In the genomic region with DNA sequence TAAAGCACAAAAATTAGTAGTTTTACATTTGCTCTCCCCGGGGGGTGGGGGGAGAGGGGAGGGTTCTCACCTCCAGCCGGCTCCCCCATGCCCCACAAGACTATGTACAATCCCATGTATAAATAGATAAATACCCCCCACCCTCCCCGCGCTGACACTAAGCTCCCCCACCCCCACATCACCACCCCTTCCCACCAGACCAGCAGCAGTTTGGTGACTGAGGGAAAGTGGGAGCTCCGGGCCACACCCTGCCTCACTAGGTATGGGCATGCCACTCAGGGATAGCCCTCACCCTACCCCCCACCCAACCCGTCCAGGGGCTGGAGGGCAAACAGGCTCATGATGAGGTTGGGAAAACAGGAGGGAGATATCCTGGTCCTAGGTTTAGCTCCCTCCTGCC, we compare ENCODE assay signal across 25 cellular contexts. TPM values are rescaled to one million over a fixed set of nuclear protein-coding genes. Genes with fewer than 3 reads are reported as not detected.
A peak's percentile ranks its signal among the peaks of the same experiment; 100 is the strongest.
DNase-seq lines count a peak whose midpoint lies in the region; ATAC-seq, FAIRE-seq and TF ChIP-seq lines count a peak whose summit lies in the region.
"Had no signal": no experiment of that assay in that cellular context is flagged by ENCODE, and none has a peak within 500 bp of the region (broad histone marks: within the 10 kb centered on the region; RNA-seq: fewer than 3 reads in every experiment).

No MANE protein-coding gene starts in this region.

- peaks cover 0 to 14% of the 10 kb centered on the region in 2 experiments; a peak in 2 of 4 replicates for H3K4me1 ChIP-seq in SK-N-SH (ENCODE audit: control insufficient read depth in 1 of 2, insufficient read depth in 2 of 2, low read depth in 1 of 2, low read length in 1 of 2)
- H3K4me1 ChIP-seq in CD8-positive, alpha-beta memory T cell (ENCODE audit: insufficient read depth, low read length), result peaks cover 22% of the 10 kb centered on the region
- H3K4me1 ChIP-seq in ascending aorta, result peaks cover 0 to 6% of the 10 kb centered on the region in 2 donors
- H3K4me1 ChIP-seq in neutrophil (ENCODE audit: control insufficient read depth in 1 of 2, insufficient read depth in 1 of 2, low read depth in 1 of 2, low read length in 1 of 2), result peaks cover 24 to 28% of the 10 kb centered on the region in 2 experiments
- peaks cover 0 to 6% of the 10 kb centered on the region in 2 experiments for H3K4me1 ChIP-seq in trophoblast cell (ENCODE audit: control insufficient read depth in 1 of 2, insufficient read depth in 2 of 2, low read length in 2 of 2)

- H3K4me2 ChIP-seq in SK-N-SH (no peak overlapping the region), trophoblast cell (ENCODE audit: low read length) (no peak overlapping the region)

- H3K9me3 Mint-ChIP-seq in CD8-positive, alpha-beta memory T cell, result no peaks in the 10 kb centered on the region
- H3K9me3 Mint-ChIP-seq: activated CD4-positive, alpha-beta memory T cell treated with anti-CD3 and anti-CD28 coated beads for 36 hours; activated naive CD8-positive, alpha-beta T cell treated with anti-CD3 and anti-CD28 coated beads, Interleukin-2, amount 10 ng/mL, durations not matched to agents 7 days and 5 days; activated T-helper 1 cell treated with anti-CD3 and anti-CD28 coated beads, Interleukin-12 subunit alpha, Interleukin-12 subunit beta, Interleukin-2, Interleukin-4 antibody, amounts not matched to agents 30 ng/mL and 10 ng/mL and 1 ng/mL, durations not matched to agents 14 hours and 24 hours and 36 hours; stimulated activated naive CD8-positive, alpha-beta T cell treated with anti-CD3 and anti-CD28 coated beads, Interleukin-15, Interleukin-2, amounts not matched to agents 100 ng/mL and 50 ng/mL, for 24 hours had no signal

- peaks cover 0 to 1% of the 10 kb centered on the region in 2 donors for H3K27me3 Mint-ChIP-seq in CD8-positive, alpha-beta memory T cell
- H3K27me3 Mint-ChIP-seq: activated CD4-positive, alpha-beta memory T cell treated with anti-CD3 and anti-CD28 coated beads for 36 hours; activated naive CD8-positive, alpha-beta T cell treated with anti-CD3 and anti-CD28 coated beads, Interleukin-2, amount 10 ng/mL, durations not matched to agents 7 days and 5 days; stimulated activated naive CD8-positive, alpha-beta T cell treated with anti-CD3 and anti-CD28 coated beads, Interleukin-15, Interleukin-2, amounts not matched to agents 100 ng/mL and 50 ng/mL, for 24 hours had no signal

- H3K4me1 Mint-ChIP-seq in CD8-positive, alpha-beta memory T cell, result peaks cover 22 to 43% (median 36%) of the 10 kb centered on the region in 3 donors

- no peaks in the 10 kb centered on the region for H4K20me1 ChIP-seq in SK-N-SH (ENCODE audit: insufficient read depth)

- H3K27ac Mint-ChIP-seq in CD8-positive, alpha-beta memory T cell, result peak overlapping the region; percentile 66 to 100 (median 90)

- H2AFZ ChIP-seq in SK-N-SH (ENCODE audit: low read depth), result no peak overlapping the region
- H2AFZ ChIP-seq in trophoblast cell (ENCODE audit: insufficient read depth, low read length, poor library complexity), result no peak overlapping the region

- FAIRE-seq in GM19239 (lab: Jason Lieb, UNC), result no peak
- FAIRE-seq: A549, frontal cortex, GM12878, HTR-8/SVneo, islet of Langerhans had no signal

- H2BK120ac ChIP-seq in trophoblast cell (ENCODE audit: insufficient read depth, low read length, poor library complexity), result no peak overlapping the region

- peaks cover 8% of the 10 kb centered on the region for H3K79me1 ChIP-seq in trophoblast cell (ENCODE audit: low read length)

- ATAC-seq in SK-N-SH treated with all-trans-retinoic acid at 6 μM for 48 hours, result no peak

- H3K27ac ChIP-seq in SK-N-SH (ENCODE audit: low read depth in 2 of 2, low read length in 1 of 2) (no peak overlapping the region), ascending aorta (peak overlapping the region; percentile 86 to 96), neutrophil (peak overlapping the region; percentile 91), trophoblast cell (ENCODE audit: low read depth, low read length) (no peak overlapping the region)
- H3K27ac ChIP-seq in CD8-positive, alpha-beta memory T cell (ENCODE audit: low read depth, low read length), result no peak overlapping the region
- H3K27ac ChIP-seq: C4-2B, upper lobe of right lung had no signal

- H3K4me3 Mint-ChIP-seq in CD8-positive, alpha-beta memory T cell, result no peak overlapping the region

- H3K9me3 ChIP-seq in SK-N-SH (no peaks in the 10 kb centered on the region), ascending aorta (no peaks in the 10 kb centered on the region), neutrophil (no peaks in the 10 kb centered on the region), trophoblast cell (ENCODE audit: insufficient read depth, low read depth, low read length) (no peaks in the 10 kb centered on the region)
- H3K9me3 ChIP-seq in CD8-positive, alpha-beta memory T cell (ENCODE audit: low read length), result no peaks in the 10 kb centered on the region
- H3K9me3 ChIP-seq: A549, esophagus muscularis mucosa, upper lobe of right lung had no signal

- H3K9ac ChIP-seq in SK-N-SH (no peak overlapping the region), trophoblast cell (ENCODE audit: low read length) (no peak overlapping the region)

- TF ChIP-seq CTCF in SK-N-SH (IDR thresholded peaks at IDR 0.05) (no peak), ascending aorta (IDR thresholded peaks at IDR 0.05) (no peak), neutrophil (IDR thresholded peaks at IDR 0.05) (no peak)

- H3K27me3 ChIP-seq in SK-N-SH (ENCODE audit: insufficient read depth) (no peaks in the 10 kb centered on the region), ascending aorta (no peaks in the 10 kb centered on the region), neutrophil (no peaks in the 10 kb centered on the region), trophoblast cell (ENCODE audit: insufficient read depth, low read length) (no peaks in the 10 kb centered on the region)
- H3K27me3 ChIP-seq in CD8-positive, alpha-beta memory T cell (ENCODE audit: insufficient read depth, low read length, poor library complexity, severe bottlenecking), result no peaks in the 10 kb centered on the region
- H3K27me3 ChIP-seq: esophagus muscularis mucosa, upper lobe of right lung had no signal

- no peaks in the 10 kb centered on the region for H3K9me2 ChIP-seq in SK-N-SH

- no peak for TF ChIP-seq RAD21 in SK-N-SH (IDR thresholded peaks at IDR 0.05; ENCODE audit: low read length)

- peaks cover 26% of the 10 kb centered on the region for H3F3A ChIP-seq in SK-N-SH (replicated peaks; ENCODE audit: insufficient read depth)

- H3K79me2 ChIP-seq in SK-N-SH (ENCODE audit: insufficient read depth) (peaks cover 28% of the 10 kb centered on the region), trophoblast cell (ENCODE audit: control insufficient read depth, insufficient read depth, low read length, poor library complexity) (peaks cover 6% of the 10 kb centered on the region)

- no peak overlapping the region for H4K12ac ChIP-seq in trophoblast cell (ENCODE audit: low read depth, low read length)

- CTCF ChIA-PET in SK-N-SH (lab: Yijun Ruan, JAX), result interaction anchor here (0.8 to 4.0 kb wide), 17 partner anchors 12 to 116 kb away, joined by 3 to 29 read pairs (median 4); a partner anchor contains a TSS
- CTCF ChIA-PET in CD8-positive, alpha-beta memory T cell (lab: Charles Lee), result interaction anchor here (0.7 to 2.7 kb wide), 8 partner anchors 9 to 95 kb away, joined by 3 to 15 read pairs (median 4); a partner anchor contains a TSS

- H3K4ac ChIP-seq in trophoblast cell (ENCODE audit: low read depth, low read length), result no peak overlapping the region

- 88% methylated on average over 6 of the region's 6 CpGs for WGBS in SK-N-SH (ENCODE audit: low lambda C conversion rate)
- no CpG with 5 or more reads among the region's 6 CpGs for WGBS in trophoblast cell (ENCODE audit: extremely low coverage, insufficient coverage, insufficient read length)

- H4K91ac ChIP-seq in trophoblast cell (ENCODE audit: low read depth, low read length), result no peak overlapping the region

- no peak overlapping the region for H2BK12ac ChIP-seq in trophoblast cell (ENCODE audit: low read length)

- H3K4me3 ChIP-seq in SK-N-SH (ENCODE audit: low read depth in 2 of 2, low read length in 1 of 2), result no peak overlapping the region
- no peak overlapping the region for H3K4me3 ChIP-seq in CD8-positive, alpha-beta memory T cell (ENCODE audit: low read length)
- no peak overlapping the region for H3K4me3 ChIP-seq in ascending aorta
- peak overlapping the region in 1 of 2 experiments; percentile 69 for H3K4me3 ChIP-seq in neutrophil (ENCODE audit: low read depth in 1 of 2, low read length in 1 of 2)
- no peak overlapping the region for H3K4me3 ChIP-seq in trophoblast cell (ENCODE audit: low read depth, low read length)
- H3K4me3 ChIP-seq: A549, esophagus muscularis mucosa, GM12878, upper lobe of right lung had no signal

- H3K23ac ChIP-seq in trophoblast cell (ENCODE audit: low read length), result no peak overlapping the region

- H3K14ac ChIP-seq in trophoblast cell (ENCODE audit: low read length), result no peak overlapping the region

- no peak for TF ChIP-seq EP300 in SK-N-SH (IDR thresholded peaks at IDR 0.05; ENCODE audit: borderline replicate concordance in 1 of 2, low read depth in 1 of 2, low read length in 1 of 2)

- intact Hi-C loops in ascending aorta (cut with DNase I), result no loop called here

- POLR2A ChIA-PET in SK-N-SH (lab: Yijun Ruan, JAX), result interaction anchor here (0.8 to 1.2 kb wide), 4 partner anchors 14 to 110 kb away, joined by 3 to 6 read pairs (median 3); a partner anchor contains a TSS
- POLR2A ChIA-PET in CD8-positive, alpha-beta memory T cell (lab: Charles Lee), result interaction anchor here (1.1 kb wide), 1 partner anchor 120 kb away, joined by 3 read pairs; no protein-coding TSS in a partner anchor

- H2AK5ac ChIP-seq in trophoblast cell (ENCODE audit: low read length), result no peak overlapping the region

- peaks cover 21 to 40% of the 10 kb centered on the region in 2 experiments for H3K36me3 ChIP-seq in SK-N-SH (replicated peaks in 1 of 2; ENCODE audit: control insufficient read depth in 1 of 2, insufficient read depth in 2 of 2, low read length in 1 of 2)
- peaks cover 22% of the 10 kb centered on the region for H3K36me3 ChIP-seq in CD8-positive, alpha-beta memory T cell (ENCODE audit: insufficient read depth, low read length)
- peaks cover 39 to 48% of the 10 kb centered on the region in 2 donors for H3K36me3 ChIP-seq in ascending aorta
- H3K36me3 ChIP-seq in neutrophil, result peaks cover 55% of the 10 kb centered on the region
- H3K36me3 ChIP-seq in trophoblast cell (ENCODE audit: control insufficient read depth in 1 of 2, insufficient read depth in 2 of 2, low read length in 2 of 2), result peaks cover 33 to 45% of the 10 kb centered on the region in 2 experiments

- no peak overlapping the region for H4K8ac ChIP-seq in trophoblast cell (ENCODE audit: low read depth, low read length)

- peaks cover 8 to 66% (median 17%) of the 10 kb centered on the region in 3 donors for H3K36me3 Mint-ChIP-seq in CD8-positive, alpha-beta memory T cell

- no peak overlapping the region for H3K18ac ChIP-seq in trophoblast cell (ENCODE audit: low read length)

- H2BK5ac ChIP-seq in trophoblast cell (ENCODE audit: low read depth, low read length, poor library complexity), result no peak overlapping the region

- DNase-seq in SK-N-SH, result peak; percentile 30
- peak in 1 of 5 donors; percentile 49 for DNase-seq in CD8-positive, alpha-beta memory T cell
- DNase-seq in ascending aorta (ENCODE audit: low spot score in 2 of 2), result no peak
- DNase-seq in AG08396 (ENCODE audit: low spot score), result no peak
- no peak for DNase-seq in trophoblast cell
- no peak for DNase-seq in GM19239 (ENCODE audit: insufficient read length, low spot score)
- DNase-seq: effector CD8-positive, alpha-beta T cell; hypothalamus; upper lobe of right lung had no signal

RNA-seq across cellular contexts. Expression of a gene that starts 1.9 kb away (rescaled TPM):
- 75.1 and 113 TPM in 2 replicates for polyA plus RNA-seq in SK-N-SH (2012; rRNA removed)
- polyA plus RNA-seq in SK-N-SH (2012; cell fraction: cytosol; rRNA removed), result 90.8 and 99.1 TPM in 2 replicates
- 50.3 and 85.4 TPM in 2 replicates for polyA plus RNA-seq in SK-N-SH (2012; cell fraction: nucleus; rRNA removed)
- total RNA-seq in CD8-positive, alpha-beta memory T cell, result 10 to 100 TPM; 73.3 to 78.3 TPM
- 45.9 TPM for polyA plus RNA-seq in CD8-positive, alpha-beta memory T cell
- total RNA-seq in ascending aorta, result 32.8 TPM
- 44.8 and 45.0 TPM in 2 replicates for polyA plus RNA-seq in trophoblast cell (2013)

RNA-seq across cellular contexts. Expression of a gene that starts 21.3 kb away (rescaled TPM):
- polyA plus RNA-seq in SK-N-SH (2012; rRNA removed), result 0.20 and 0.24 TPM in 2 replicates
- 0.17 TPM in 2 replicates for polyA plus RNA-seq in SK-N-SH (2012; cell fraction: cytosol; rRNA removed)
- 0.99 and 1.4 TPM in 2 replicates for polyA plus RNA-seq in SK-N-SH (2012; cell fraction: nucleus; rRNA removed)
- under 1 TPM; 0.33 to 0.39 TPM for total RNA-seq in CD8-positive, alpha-beta memory T cell
- not detected for polyA plus RNA-seq in CD8-positive, alpha-beta memory T cell
- not detected for total RNA-seq in ascending aorta
- 0.12 and 0.18 TPM in 2 replicates for polyA plus RNA-seq in trophoblast cell (2013)
- total RNA-seq: upper lobe of right lung had no signal
- polyA plus RNA-seq: liver had no signal

RNA-seq across cellular contexts. Expression of a gene that starts 40.2 kb away (rescaled TPM):
- 16.3 and 30.5 TPM in 2 replicates for polyA plus RNA-seq in SK-N-SH (2012; rRNA removed)
- polyA plus RNA-seq in SK-N-SH (2012; cell fraction: cytosol; rRNA removed), result 12.4 and 21.2 TPM in 2 replicates
- 73.8 and 91.4 TPM in 2 replicates for polyA plus RNA-seq in SK-N-SH (2012; cell fraction: nucleus; rRNA removed)
- total RNA-seq in CD8-positive, alpha-beta memory T cell, result 10 to 100 TPM; 79.4 to 79.7 TPM
- polyA plus RNA-seq in CD8-positive, alpha-beta memory T cell, result 22.8 TPM
- total RNA-seq in ascending aorta, result 106 TPM
- polyA plus RNA-seq in trophoblast cell (2013), result 21.1 and 21.8 TPM in 2 replicates

RNA-seq across cellular contexts. Expression of a gene that starts 42.3 kb away (rescaled TPM):
- not detected in 2 replicates for polyA plus RNA-seq in SK-N-SH (2012; rRNA removed)
- not detected in 2 replicates for polyA plus RNA-seq in SK-N-SH (2012; cell fraction: cytosol; rRNA removed)
- polyA plus RNA-seq in SK-N-SH (2012; cell fraction: nucleus; rRNA removed), result not detected in 2 replicates
- total RNA-seq in CD8-positive, alpha-beta memory T cell, result not detected
- polyA plus RNA-seq in CD8-positive, alpha-beta memory T cell, result 2.3 TPM
- total RNA-seq in ascending aorta, result not detected
- polyA plus RNA-seq in trophoblast cell (2013), result 2.1 TPM in 2 replicates
- total RNA-seq: activated CD4-positive, alpha-beta memory T cell treated with anti-CD3 and anti-CD28 coated beads for 36 hours; cerebellum; esophagus muscularis mucosa; frontal cortex; GM12878; liver; SK-MEL-5; upper lobe of right lung had no signal
- polyA plus RNA-seq: A549, GM12878, liver had no signal

RNA-seq across cellular contexts. Expression of a gene that starts 48.9 kb away (rescaled TPM):
- 0.11 and 0.18 TPM in 2 replicates for polyA plus RNA-seq in SK-N-SH (2012; rRNA removed)
- 0.08 and 0.23 TPM in 2 replicates for polyA plus RNA-seq in SK-N-SH (2012; cell fraction: cytosol; rRNA removed)
- polyA plus RNA-seq in SK-N-SH (2012; cell fraction: nucleus; rRNA removed), result 0.33 and 0.54 TPM in 2 replicates
- total RNA-seq in CD8-positive, alpha-beta memory T cell, result 1 to 10 TPM; 1.4 TPM
- polyA plus RNA-seq in CD8-positive, alpha-beta memory T cell, result 0.21 TPM
- total RNA-seq in ascending aorta, result 0.85 TPM
- 5.7 and 5.9 TPM in 2 replicates for polyA plus RNA-seq in trophoblast cell (2013)

Comparison
In these comparisons a context has a peak if more than half of its experiments do, and no peak if none do; other contexts are left out.
1. H3K27ac ChIP-seq: peak in ascending aorta (2 of 2) and neutrophil (single experiment); none in SK-N-SH (0 of 2), CD8-positive, alpha-beta memory T cell (single experiment) and trophoblast cell (single experiment).